1 cellular context compared by ENCODE assay signal in the genomic region with DNA sequence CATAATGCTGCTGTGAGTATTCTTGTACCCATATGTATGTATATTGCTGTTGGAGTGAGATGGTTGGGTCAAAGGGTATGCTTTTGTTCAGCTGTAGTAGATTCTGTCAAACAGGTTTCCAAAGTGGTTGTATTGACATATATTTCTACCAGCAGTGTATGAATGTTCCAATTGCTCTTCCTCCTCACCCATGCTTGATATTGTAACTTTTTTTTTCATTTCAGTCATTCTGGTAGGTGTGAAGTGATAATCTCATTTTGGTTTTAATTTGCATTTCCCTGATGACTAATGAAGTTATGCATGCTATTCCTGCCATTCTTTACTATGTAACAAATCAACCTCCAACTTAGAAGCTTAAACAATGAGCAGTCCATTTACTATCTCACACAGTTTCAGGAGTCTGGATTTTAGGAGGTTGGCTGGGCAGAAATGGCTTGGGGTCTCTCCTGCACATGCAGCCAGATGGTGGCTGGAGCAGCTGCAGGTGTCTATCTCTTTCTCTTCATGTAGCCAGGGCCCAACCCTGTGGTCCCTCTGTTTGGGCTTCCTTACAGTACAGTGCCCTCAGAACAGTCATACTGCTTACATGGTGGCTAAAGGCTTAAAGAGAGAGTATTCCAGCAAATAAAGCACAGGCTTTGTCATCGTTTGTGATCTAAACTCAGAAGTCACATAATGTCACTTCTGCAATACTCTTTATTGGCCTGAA.
TF ChIP-seq lines count a peak whose summit lies in the region.

No MANE protein-coding gene starts in this region.

TF ChIP-seq in endothelial cell of umbilical vein, 7 proteins besides CTCF, POLR2A, EP300 and RAD21:
- TF ChIP-seq, protein P1, sequence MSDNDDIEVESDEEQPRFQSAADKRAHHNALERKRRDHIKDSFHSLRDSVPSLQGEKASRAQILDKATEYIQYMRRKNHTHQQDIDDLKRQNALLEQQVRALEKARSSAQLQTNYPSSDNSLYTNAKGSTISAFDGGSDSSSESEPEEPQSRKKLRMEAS (IDR thresholded peaks at IDR 0.05; ENCODE audit: insufficient read depth, insufficient read length) = no peak
- no peak for TF ChIP-seq JUN (IDR thresholded peaks at IDR 0.05; ENCODE audit: borderline replicate concordance, insufficient read depth, insufficient read length, low read depth)
- no peak for TF ChIP-seq POLR2AphosphoS5 (IDR thresholded peaks at IDR 0.05; ENCODE audit: insufficient read depth, low read depth, low read length)
- TF ChIP-seq MYC (IDR thresholded peaks at IDR 0.05; ENCODE audit: low read depth, low read length) = no peak
- no peak for TF ChIP-seq FOS (IDR thresholded peaks at IDR 0.05; ENCODE audit: borderline replicate concordance, insufficient read depth, low read length)
- TF ChIP-seq EZH2 (IDR thresholded peaks at IDR 0.05; ENCODE audit: borderline replicate concordance, low read depth, low read length, severe bottlenecking) = no peak
- no peak for TF ChIP-seq GATA2 (IDR thresholded peaks at IDR 0.05; ENCODE audit: insufficient read depth, insufficient read length, low read depth, low read length)
